Comparison of ENCODE assay signal across 13 cellular contexts in genomic region chr5:132475939-132476852, GRCh38. TPM values are rescaled to one million over a fixed set of nuclear protein-coding genes. Genes with fewer than 3 reads are reported as not detected.
DNase-seq lines count a peak whose midpoint lies in the region; ATAC-seq and TF ChIP-seq lines count a peak whose summit lies in the region.
"Had no signal": no experiment of that assay in that cellular context is flagged by ENCODE, and none has a peak within 500 bp of the region (broad histone marks: within the 10 kb centered on the region; RNA-seq: fewer than 3 reads in every experiment).

No MANE protein-coding gene starts in this region.

- no peak for TF ChIP-seq CTCF in spleen (IDR thresholded peaks at IDR 0.05 in 8 of 11, conservative IDR thresholded peaks at IDR 0.05 in 3 of 11)
- no peak for TF ChIP-seq CTCF in esophagus squamous epithelium (IDR thresholded peaks at IDR 0.05)
- TF ChIP-seq CTCF in endothelial cell (IDR thresholded peaks at IDR 0.05; ENCODE audit: unreplicated experiment), result no peak

- peak overlapping the region; percentile 69 for H3K27ac Mint-ChIP-seq in activated T-helper 2 cell treated with anti-CD3 and anti-CD28 coated beads, Interferon-gamma antibody, Interleukin-2, Interleukin-4, amounts not matched to agents 10 μg/mL and 5 μg/mL and 100 μg/mL, durations not matched to agents 14 hours and 24 hours and 36 hours
- H3K27ac Mint-ChIP-seq in endothelial cell (ENCODE audit: unreplicated experiment), result no peak overlapping the region

- WGBS in spleen, 5 donors, result 84 to 91% (median 88%) methylated on average over 8 to 9 of the region's 9 CpGs
- 77 to 80% methylated on average over 5 to 6 of the region's 9 CpGs for WGBS in esophagus squamous epithelium, 2 donors

- no peaks in the 10 kb centered on the region for H3K9me3 Mint-ChIP-seq in activated T-helper 2 cell treated with anti-CD3 and anti-CD28 coated beads, Interferon-gamma antibody, Interleukin-2, Interleukin-4, amounts not matched to agents 10 μg/mL and 5 μg/mL and 100 μg/mL, durations not matched to agents 14 hours and 24 hours and 36 hours
- H3K9me3 Mint-ChIP-seq in endothelial cell (ENCODE audit: unreplicated experiment), result no peaks in the 10 kb centered on the region

- peaks cover 42% of the 10 kb centered on the region for H3K4me1 Mint-ChIP-seq in activated T-helper 2 cell treated with anti-CD3 and anti-CD28 coated beads, Interferon-gamma antibody, Interleukin-2, Interleukin-4, amounts not matched to agents 10 μg/mL and 5 μg/mL and 100 μg/mL, durations not matched to agents 14 hours and 24 hours and 36 hours (ENCODE audit: low read depth)
- H3K4me1 Mint-ChIP-seq in endothelial cell (ENCODE audit: unreplicated experiment), result peaks cover 10% of the 10 kb centered on the region

- H3K4me3 ChIP-seq in spleen (no peak overlapping the region), esophagus squamous epithelium (no peak overlapping the region)
- H3K4me3 ChIP-seq: thoracic aorta had no signal

- intact Hi-C loops in activated T-helper 2 cell treated with anti-CD3 and anti-CD28 coated beads, Interferon-gamma antibody, Interleukin-2, Interleukin-4, amounts not matched to agents 10 μg/mL and 5 μg/mL and 100 μg/mL, durations not matched to agents 14 hours and 24 hours and 36 hours (cut with micrococcal nuclease), result no loop called here
- intact Hi-C loops in spleen (cut with DNase I; ENCODE audit: low total_unique reads), result no loop called here
- intact Hi-C loops in esophagus squamous epithelium (cut with DNase I), result no loop called here

- H3K36me3 Mint-ChIP-seq in activated T-helper 2 cell treated with anti-CD3 and anti-CD28 coated beads, Interferon-gamma antibody, Interleukin-2, Interleukin-4, amounts not matched to agents 10 μg/mL and 5 μg/mL and 100 μg/mL, durations not matched to agents 14 hours and 24 hours and 36 hours (ENCODE audit: low read depth), result peaks cover 10% of the 10 kb centered on the region
- no peaks in the 10 kb centered on the region for H3K36me3 Mint-ChIP-seq in endothelial cell (ENCODE audit: low read depth, unreplicated experiment)

- H3K4me1 ChIP-seq in spleen (peaks cover 58 to 100% (median 87%) of the 10 kb centered on the region in 6 donors), esophagus squamous epithelium (peaks cover 8 to 68% (median 24%) of the 10 kb centered on the region in 3 donors)

- H3K27me3 Mint-ChIP-seq in activated T-helper 2 cell treated with anti-CD3 and anti-CD28 coated beads, Interferon-gamma antibody, Interleukin-2, Interleukin-4, amounts not matched to agents 10 μg/mL and 5 μg/mL and 100 μg/mL, durations not matched to agents 14 hours and 24 hours and 36 hours (ENCODE audit: low read depth), result no peaks in the 10 kb centered on the region
- H3K27me3 Mint-ChIP-seq in endothelial cell (ENCODE audit: unreplicated experiment), result peaks cover 3% of the 10 kb centered on the region

- no peak overlapping the region for H3K4me3 Mint-ChIP-seq in activated T-helper 2 cell treated with anti-CD3 and anti-CD28 coated beads, Interferon-gamma antibody, Interleukin-2, Interleukin-4, amounts not matched to agents 10 μg/mL and 5 μg/mL and 100 μg/mL, durations not matched to agents 14 hours and 24 hours and 36 hours (ENCODE audit: low read depth)
- no peak overlapping the region for H3K4me3 Mint-ChIP-seq in endothelial cell (ENCODE audit: unreplicated experiment)

- H3K9me3 ChIP-seq in spleen, result no peaks in the 10 kb centered on the region
- H3K9me3 ChIP-seq in esophagus squamous epithelium, result no peaks in the 10 kb centered on the region
- H3K9me3 ChIP-seq: thoracic aorta had no signal

- H3K36me3 ChIP-seq in spleen, result peaks cover 0 to 37% (median under 1%) of the 10 kb centered on the region in 6 donors
- peaks cover 0 to 6% (median 0%) of the 10 kb centered on the region in 3 donors for H3K36me3 ChIP-seq in esophagus squamous epithelium
- H3K36me3 ChIP-seq: thoracic aorta had no signal

- peak; percentile 27 for DNase-seq in activated CD4-positive, CD25-positive, alpha-beta regulatory T cell treated with anti-CD3 and anti-CD28 coated beads, Interleukin-2, amount 50 U/mL, for 72 hours
- no peak for DNase-seq in activated T-helper 2 cell treated with anti-CD3 and anti-CD28 coated beads, Interferon-gamma antibody, Interleukin-2, Interleukin-4, amounts not matched to agents 10 μg/mL and 5 μg/mL and 100 μg/mL, durations not matched to agents 14 hours and 24 hours and 36 hours (ENCODE audit: low spot score)
- peak; percentile 68 for DNase-seq in spleen
- DNase-seq in esophagus squamous epithelium (lab: John Stamatoyannopoulos, UW), result no peak
- DNase-seq in endothelial cell (ENCODE audit: low spot score), result no peak
- DNase-seq: 8988T, DMS79 treated with DMSO at 0.1 percent for 48 hours, NCI-H1694, nucleus accumbens had no signal

- TF ChIP-seq POLR2A in spleen (IDR thresholded peaks at IDR 0.05) (no peak), esophagus squamous epithelium (IDR thresholded peaks at IDR 0.05) (no peak)

- H3K27me3 ChIP-seq in layer of hippocampus (ENCODE audit: control insufficient read depth, insufficient read depth, low read length) (no peaks in the 10 kb centered on the region), spleen (replicated peaks in 1 of 7) (no peaks in the 10 kb centered on the region), esophagus squamous epithelium (no peaks in the 10 kb centered on the region)

- peak overlapping the region; percentile 25 for H3K27ac ChIP-seq in layer of hippocampus (ENCODE audit: low read depth, low read length)
- peak overlapping the region; percentile 57 to 99 (median 90) for H3K27ac ChIP-seq in spleen
- peak overlapping the region in 2 of 4 donors; percentile 33 to 37 for H3K27ac ChIP-seq in esophagus squamous epithelium

- ATAC-seq in activated CD4-positive, CD25-positive, alpha-beta regulatory T cell treated with anti-CD3 and anti-CD28 coated beads, Interleukin-2, amount 50 U/mL, for 24 hours, result no peak
- ATAC-seq in GM21528 (IDR thresholded peaks at IDR 0.05; ENCODE audit: low FRiP score, unreplicated experiment), result no peak

RNA-seq across cellular contexts. Expression of gene IRF1, which starts 14.4 kb away (rescaled TPM):
- total RNA-seq in activated T-helper 2 cell treated with anti-CD3 and anti-CD28 coated beads, Interferon-gamma antibody, Interleukin-2, Interleukin-4, amounts not matched to agents 10 μg/mL and 5 μg/mL and 100 μg/mL, durations not matched to agents 14 hours and 24 hours and 36 hours, result 155 TPM in 2 replicates
- total RNA-seq in spleen, result 100 to 1,000 TPM; 146 to 307 (median 165) TPM
- 100 to 1,000 TPM in 1 of 3 donors, 10 to 100 TPM in 2; 57.9 to 113 (median 59.7) TPM for polyA plus RNA-seq in spleen
- 10 to 100 TPM in 2 of 4 donors, 1 to 10 TPM in 2; 8.3 to 52.9 (median 13.1) TPM for total RNA-seq in esophagus squamous epithelium
- 7.1 TPM for total RNA-seq in endothelial cell (ENCODE audit: unreplicated experiment)

Comparison
In these comparisons a context has a peak if more than half of its experiments do, and no peak if none do; other contexts are left out.
1. DNase-seq: peak in activated CD4-positive, CD25-positive, alpha-beta regulatory T cell treated with anti-CD3 and anti-CD28 coated beads, Interleukin-2, amount 50 U/mL, for 72 hours (single experiment) and spleen (single experiment); none in activated T-helper 2 cell treated with anti-CD3 and anti-CD28 coated beads, Interferon-gamma antibody, Interleukin-2, Interleukin-4, amounts not matched to agents 10 μg/mL and 5 μg/mL and 100 μg/mL, durations not matched to agents 14 hours and 24 hours and 36 hours (single experiment), esophagus squamous epithelium (single experiment) and endothelial cell (single experiment).